Comparison of ENCODE assay signal across 17 cellular contexts in genomic region chr6:33727932-33728331, GRCh38. TPM values are rescaled to one million over a fixed set of nuclear protein-coding genes. Genes with fewer than 3 reads are reported as not detected.
DNase-seq lines count a peak whose midpoint lies in the region; ATAC-seq and TF ChIP-seq lines count a peak whose summit lies in the region.
"Had no signal": no experiment of that assay in that cellular context is flagged by ENCODE, and none has a peak within 500 bp of the region (broad histone marks: within the 10 kb centered on the region; RNA-seq: fewer than 3 reads in every experiment).

No MANE protein-coding gene starts in this region.

- H3K27ac Mint-ChIP-seq in natural killer cell treated with Interleukin-12 subunit alpha and Interleukin-12 subunit beta and Interleukin-15 and Interleukin-18, amount 100 ng/mL, for 72 hours = no peak overlapping the region
- H3K27ac Mint-ChIP-seq in natural killer cell = no peak overlapping the region
- H3K27ac Mint-ChIP-seq: CD4-positive, CD25-positive, alpha-beta regulatory T cell had no signal

- intact Hi-C loops in natural killer cell (cut with micrococcal nuclease) = no loop called here
- intact Hi-C loops in Right ventricle myocardium superior (cut with DNase I) = no loop called here

- peaks cover 24 to 25% of the 10 kb centered on the region in 2 donors for H3K27me3 Mint-ChIP-seq in natural killer cell treated with Interleukin-12 subunit alpha and Interleukin-12 subunit beta and Interleukin-15 and Interleukin-18, amount 100 ng/mL, for 72 hours
- H3K27me3 Mint-ChIP-seq in natural killer cell (ENCODE audit: low read depth in 2 of 2) = peaks cover 4 to 19% of the 10 kb centered on the region in 2 donors

- ATAC-seq in natural killer cell treated with Interleukin-12 subunit alpha and Interleukin-12 subunit beta and Interleukin-15 and Interleukin-18, amount 100 ng/mL, for 72 hours = peak; percentile 11 to 26
- ATAC-seq in natural killer cell = no peak
- ATAC-seq in Right ventricle myocardium superior (ENCODE audit: poor library complexity) = peak; percentile 62
- ATAC-seq in left lobe of liver = peak; percentile 77

- TF ChIP-seq CTCF in natural killer cell (IDR thresholded peaks at IDR 0.05) = no peak

- no peaks in the 10 kb centered on the region for H3K4me1 Mint-ChIP-seq in natural killer cell treated with Interleukin-12 subunit alpha and Interleukin-12 subunit beta and Interleukin-15 and Interleukin-18, amount 100 ng/mL, for 72 hours (ENCODE audit: low read depth in 2 of 2)
- H3K4me1 Mint-ChIP-seq in natural killer cell = no peaks in the 10 kb centered on the region

- no peaks in the 10 kb centered on the region for H3K36me3 Mint-ChIP-seq in natural killer cell treated with Interleukin-12 subunit alpha and Interleukin-12 subunit beta and Interleukin-15 and Interleukin-18, amount 100 ng/mL, for 72 hours
- H3K36me3 Mint-ChIP-seq in natural killer cell = no peaks in the 10 kb centered on the region
- H3K36me3 Mint-ChIP-seq: CD4-positive, CD25-positive, alpha-beta regulatory T cell had no signal

- DNase-seq in natural killer cell treated with Interleukin-12 subunit alpha and Interleukin-12 subunit beta and Interleukin-15 and Interleukin-18, amount 100 ng/mL, for 72 hours (ENCODE audit: low spot score) = no peak
- DNase-seq in natural killer cell = no peak
- peak; percentile 76 for DNase-seq in Right ventricle myocardium superior
- DNase-seq in left lobe of liver (ENCODE audit: low spot score) = peak; percentile 93
- no peak for DNase-seq in NCI-H1092 (lab: John Stamatoyannopoulos, UW)
- DNase-seq in NCI-H187 (lab: John Stamatoyannopoulos, UW) = no peak
- DNase-seq in DMS153 treated with DMSO at 0.1 percent for 48 hours (lab: John Stamatoyannopoulos, UW; ENCODE audit: unreplicated experiment) = no peak
- no peak for DNase-seq in NCI-H187 treated with DMSO at 0.1 percent for 48 hours (lab: John Stamatoyannopoulos, UW)
- DNase-seq: Calu3; CD4-positive, CD25-positive, alpha-beta regulatory T cell; DMS79; GDM1; MV-4-11; NCI-H774 had no signal

- H3K9me3 Mint-ChIP-seq in natural killer cell treated with Interleukin-12 subunit alpha and Interleukin-12 subunit beta and Interleukin-15 and Interleukin-18, amount 100 ng/mL, for 72 hours = no peaks in the 10 kb centered on the region
- H3K9me3 Mint-ChIP-seq in natural killer cell = no peaks in the 10 kb centered on the region
- H3K9me3 Mint-ChIP-seq: CD4-positive, CD25-positive, alpha-beta regulatory T cell had no signal

- no peak overlapping the region for H3K4me3 Mint-ChIP-seq in natural killer cell treated with Interleukin-12 subunit alpha and Interleukin-12 subunit beta and Interleukin-15 and Interleukin-18, amount 100 ng/mL, for 72 hours
- no peak overlapping the region for H3K4me3 Mint-ChIP-seq in natural killer cell
- H3K4me3 Mint-ChIP-seq: CD4-positive, CD25-positive, alpha-beta regulatory T cell had no signal

RNA-seq across cellular contexts. Expression of gene UQCC2, which starts 16.4 kb away (rescaled TPM):
- 10 to 100 TPM; 44.9 to 53.1 TPM for total RNA-seq in natural killer cell treated with Interleukin-12 subunit alpha and Interleukin-12 subunit beta and Interleukin-15 and Interleukin-18, amount 100 ng/mL, for 72 hours
- 10 to 100 TPM; 15.8 to 19.6 (median 16.5) TPM for total RNA-seq in natural killer cell
- 208 TPM for total RNA-seq in Right ventricle myocardium superior
- total RNA-seq in left lobe of liver = 34.9 TPM

RNA-seq across cellular contexts. Expression of gene IP6K3, which starts 18.8 kb away (rescaled TPM):
- not detected for total RNA-seq in natural killer cell treated with Interleukin-12 subunit alpha and Interleukin-12 subunit beta and Interleukin-15 and Interleukin-18, amount 100 ng/mL, for 72 hours
- not detected for total RNA-seq in natural killer cell
- 44.2 TPM for total RNA-seq in Right ventricle myocardium superior
- 4.1 TPM for total RNA-seq in left lobe of liver
- total RNA-seq: Calu3; CD4-positive, CD25-positive, alpha-beta regulatory T cell; HT1080; NCI-H460; OCI-LY7 had no signal

Comparison
In these comparisons a context has a peak if more than half of its experiments do, and no peak if none do; other contexts are left out.
1. ATAC-seq: peak in natural killer cell treated with Interleukin-12 subunit alpha and Interleukin-12 subunit beta and Interleukin-15 and Interleukin-18, amount 100 ng/mL, for 72 hours (2 of 2), Right ventricle myocardium superior (single experiment) and left lobe of liver (single experiment); none in natural killer cell (0 of 3).
2. DNase-seq: peak in Right ventricle myocardium superior (single experiment) and left lobe of liver (single experiment); none in natural killer cell treated with Interleukin-12 subunit alpha and Interleukin-12 subunit beta and Interleukin-15 and Interleukin-18, amount 100 ng/mL, for 72 hours (single experiment), natural killer cell (single experiment), NCI-H1092 (single experiment), NCI-H187 (0 of 2), DMS153 treated with DMSO at 0.1 percent for 48 hours (single experiment) and NCI-H187 treated with DMSO at 0.1 percent for 48 hours (single experiment).